In the genomic region with DNA sequence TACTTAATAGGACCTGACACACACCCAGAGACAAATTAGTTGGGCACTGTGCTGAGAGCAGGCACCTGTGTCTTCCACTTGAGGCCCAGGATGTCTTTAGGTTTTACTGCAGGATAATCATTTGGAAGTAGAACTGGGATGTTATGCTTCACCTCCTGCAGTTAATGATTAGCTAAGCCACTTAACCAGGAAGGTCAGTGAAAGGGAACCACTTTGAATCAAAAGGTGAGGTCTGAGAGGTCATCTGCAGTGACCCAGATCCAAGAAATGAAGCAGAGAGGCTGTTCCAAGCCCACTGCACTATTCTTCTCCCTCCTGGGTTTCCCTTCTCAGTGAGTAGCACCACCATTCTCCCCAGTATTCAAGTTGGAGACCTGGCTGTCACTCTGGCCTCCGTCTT, we compare ENCODE assay signal across 17 cellular contexts.
A peak's percentile ranks its signal among the peaks of the same experiment; 100 is the strongest.
DNase-seq lines count a peak whose midpoint lies in the region; ATAC-seq, FAIRE-seq and TF ChIP-seq lines count a peak whose summit lies in the region.
"Had no signal": no experiment of that assay in that cellular context is flagged by ENCODE, and none has a peak within 500 bp of the region (broad histone marks: within the 10 kb centered on the region; RNA-seq: fewer than 3 reads in every experiment).

No MANE protein-coding gene starts in this region.

- in situ Hi-C loops in HepG2 (cut with HindIII; ENCODE audit: extremely low pct_ligation_motif_present, low pct_unique_long_range_greater_than_20kb): no loop called here
- in situ Hi-C loops in brain microvascular endothelial cell (cut with HindIII; ENCODE audit: low pct_ligation_motif_present, low sequenced_read_pairs): no loop called here

- no peak for TF ChIP-seq RAD21 in HepG2 (CRISPR knock-in tag; IDR thresholded peaks at IDR 0.05)

- no peak overlapping the region for H3K4me3 Mint-ChIP-seq in MCF 10A (ENCODE audit: unreplicated experiment)
- H3K4me3 Mint-ChIP-seq: CD4-positive, alpha-beta T cell; H9 had no signal

- peaks cover 13% of the 10 kb centered on the region for H3K4me1 ChIP-seq in HepG2 (ENCODE audit: insufficient read depth, low read length)

- no peaks in the 10 kb centered on the region for H3K4me1 Mint-ChIP-seq in MCF 10A (ENCODE audit: insufficient read depth, unreplicated experiment)
- H3K4me1 Mint-ChIP-seq: H9 had no signal

- no peak for FAIRE-seq in HepG2 (lab: Jason Lieb, UNC)
- FAIRE-seq: D721Med, GM12891 had no signal

- H4K20me1 ChIP-seq in HepG2 (ENCODE audit: insufficient read depth, low read length): no peaks in the 10 kb centered on the region

- H3K4me3 ChIP-seq in epithelial cell of proximal tubule (ENCODE audit: low read depth, low read length) (no peak overlapping the region), HepG2 (replicated peaks in 1 of 3; ENCODE audit: insufficient read depth in 1 of 3, low read depth in 2 of 3, low read length in 3 of 3) (no peak overlapping the region), brain microvascular endothelial cell (ENCODE audit: low read depth, low read length) (no peak overlapping the region)
- H3K4me3 ChIP-seq: SJSA1 had no signal

- H2AFZ ChIP-seq in HepG2 (ENCODE audit: low read length): no peak overlapping the region

- no peaks in the 10 kb centered on the region for H3K36me3 ChIP-seq in HepG2 (replicated peaks in 1 of 2; ENCODE audit: control insufficient read depth in 1 of 2, insufficient read depth in 2 of 2, low read length in 2 of 2)
- no peaks in the 10 kb centered on the region for H3K36me3 ChIP-seq in brain microvascular endothelial cell (replicated peaks)
- H3K36me3 ChIP-seq: SJSA1 had no signal

- H3K36me3 Mint-ChIP-seq in MCF 10A (ENCODE audit: insufficient read depth, unreplicated experiment): no peaks in the 10 kb centered on the region

- intact Hi-C loops in HepG2 (cut with micrococcal nuclease; ENCODE audit: unreplicated experiment): loop anchor here (10.0 kb wide), 1 partner anchor 103 kb away; no protein-coding TSS in a partner anchor
- intact Hi-C loops in MCF 10A (cut with micrococcal nuclease): no loop called here

- no peak overlapping the region for H3K27ac Mint-ChIP-seq in MCF 10A (ENCODE audit: low read depth, unreplicated experiment)
- H3K27ac Mint-ChIP-seq: CD4-positive, alpha-beta T cell; H9 had no signal

- DNase-seq in HT-29 (ENCODE audit: low spot score): peak; percentile 7
- peak; percentile 63 for DNase-seq in epithelial cell of proximal tubule (ENCODE audit: low read depth)
- peak; percentile 26 for DNase-seq in HepG2 (ENCODE audit: low spot score)
- peak; percentile 93 for DNase-seq in renal cortical epithelial cell (ENCODE audit: low read depth)
- no peak for DNase-seq in brain microvascular endothelial cell
- no peak for DNase-seq in MCF 10A (ENCODE audit: unreplicated experiment)
- DNase-seq: CD4-positive, alpha-beta T cell; GF-D8; H9; NCI-H2029; NCI-H2171 treated with DMSO at 0.1 percent for 48 hours; NCI-H446 treated with DMSO at 0.1 percent for 48 hours; NCI-H748 treated with DMSO at 0.1 percent for 48 hours had no signal

- TF ChIP-seq CTCF in epithelial cell of proximal tubule (conservative IDR thresholded peaks at IDR 0.05; ENCODE audit: low read depth, low read length) (no peak), HepG2 (CRISPR knock-in tag; IDR thresholded peaks at IDR 0.05) (no peak), brain microvascular endothelial cell (IDR thresholded peaks at IDR 0.05; ENCODE audit: low read depth, low read length, missing control alignments) (no peak), MCF 10A (IDR thresholded peaks at IDR 0.05; ENCODE audit: unreplicated experiment) (no peak)

- H3K27me3 ChIP-seq in HepG2 (ENCODE audit: control insufficient read depth in 1 of 2, insufficient read depth in 2 of 2, low read length in 2 of 2) (no peaks in the 10 kb centered on the region; a peak in 1 of 5 replicates), brain microvascular endothelial cell (replicated peaks) (no peaks in the 10 kb centered on the region)
- H3K27me3 ChIP-seq: SJSA1 had no signal

- H3K27ac ChIP-seq in HepG2 (ENCODE audit: extremely low read length, insufficient read depth, low read length) (no peak overlapping the region), brain microvascular endothelial cell (no peak overlapping the region)
- H3K27ac ChIP-seq: SJSA1 had no signal

- TF ChIP-seq POLR2A in HepG2 (IDR thresholded peaks at IDR 0.05; ENCODE audit: insufficient read depth in 1 of 2, low read depth in 2 of 2, low read length in 2 of 2): no peak

- no peak for TF ChIP-seq EP300 in HepG2 (IDR thresholded peaks at IDR 0.05; ENCODE audit: low read depth in 2 of 2, low read length in 2 of 2)
- no peak for TF ChIP-seq EP300 in HepG2 (CRISPR knock-in tag; IDR thresholded peaks at IDR 0.05; ENCODE audit: borderline replicate concordance)

- H3K9me3 Mint-ChIP-seq in MCF 10A (ENCODE audit: unreplicated experiment): peaks cover 7% of the 10 kb centered on the region
- H3K9me3 Mint-ChIP-seq: H9 had no signal

- CTCF ChIA-PET in HepG2 (lab: Yijun Ruan, JAX; ENCODE audit: low intra/inter-chr PET ratio, low total read pairs): no interaction called here
- CTCF ChIA-PET in MCF 10A (lab: Yijun Ruan, JAX): interaction anchor here (0.7 kb wide), 1 partner anchor 267 kb away, joined by 3 read pairs; no protein-coding TSS in a partner anchor

- no peaks in the 10 kb centered on the region for H3K79me2 ChIP-seq in HepG2 (ENCODE audit: insufficient read depth, low read length)

- POLR2A ChIA-PET in HepG2 (lab: Yijun Ruan, JAX) (no interaction called here), MCF 10A (lab: Yijun Ruan, JAX) (no interaction called here)

- ATAC-seq in HepG2 (peak; percentile 82), GM21619 (IDR thresholded peaks at IDR 0.05; ENCODE audit: unreplicated experiment) (no peak)

- WGBS in HepG2 (ENCODE audit: low lambda C conversion rate): 7% methylated on average over 1 of the region's 1 CpG

- H3K9me3 ChIP-seq in HepG2 (ENCODE audit: low read length): no peaks in the 10 kb centered on the region
- H3K9me3 ChIP-seq: SJSA1 had no signal

- H3K4me2 ChIP-seq in HepG2 (ENCODE audit: low read depth, low read length): no peak overlapping the region; the same call in 1 of the 2 replicates

- BruUV-seq in HepG2 (replicated peaks; lab: Mats Ljungman, UMichigan): no TSS peak
- BruUV-seq in MCF 10A (replicated peaks; lab: Mats Ljungman, UMichigan): no TSS peak

- H3K27me3 Mint-ChIP-seq in MCF 10A (ENCODE audit: insufficient read depth, unreplicated experiment): no peaks in the 10 kb centered on the region
- H3K27me3 Mint-ChIP-seq: CD4-positive, alpha-beta T cell had no signal

- no peak overlapping the region for H3K9ac ChIP-seq in HepG2 (ENCODE audit: insufficient read depth, low read depth, low read length)

TF ChIP-seq in HepG2, 621 proteins besides CTCF, POLR2A, EP300 and RAD21:
- peak; percentile 49 for TF ChIP-seq RARA (CRISPR knock-in tag; IDR thresholded peaks at IDR 0.05)
- TF ChIP-seq GLI4 (CRISPR knock-in tag; IDR thresholded peaks at IDR 0.05; ENCODE audit: borderline replicate concordance): no peak
- TF ChIP-seq NR2F2 (IDR thresholded peaks at IDR 0.05; ENCODE audit: borderline replicate concordance, low read depth): 0 out of 2 replicates have a peak, but pooled peaks have one; percentile 22
- no peak for TF ChIP-seq HDAC2 (CRISPR knock-in tag; IDR thresholded peaks at IDR 0.05)
- no peak for TF ChIP-seq ATAD3A (CRISPR knock-in tag; IDR thresholded peaks at IDR 0.05)
- TF ChIP-seq, protein P1, sequence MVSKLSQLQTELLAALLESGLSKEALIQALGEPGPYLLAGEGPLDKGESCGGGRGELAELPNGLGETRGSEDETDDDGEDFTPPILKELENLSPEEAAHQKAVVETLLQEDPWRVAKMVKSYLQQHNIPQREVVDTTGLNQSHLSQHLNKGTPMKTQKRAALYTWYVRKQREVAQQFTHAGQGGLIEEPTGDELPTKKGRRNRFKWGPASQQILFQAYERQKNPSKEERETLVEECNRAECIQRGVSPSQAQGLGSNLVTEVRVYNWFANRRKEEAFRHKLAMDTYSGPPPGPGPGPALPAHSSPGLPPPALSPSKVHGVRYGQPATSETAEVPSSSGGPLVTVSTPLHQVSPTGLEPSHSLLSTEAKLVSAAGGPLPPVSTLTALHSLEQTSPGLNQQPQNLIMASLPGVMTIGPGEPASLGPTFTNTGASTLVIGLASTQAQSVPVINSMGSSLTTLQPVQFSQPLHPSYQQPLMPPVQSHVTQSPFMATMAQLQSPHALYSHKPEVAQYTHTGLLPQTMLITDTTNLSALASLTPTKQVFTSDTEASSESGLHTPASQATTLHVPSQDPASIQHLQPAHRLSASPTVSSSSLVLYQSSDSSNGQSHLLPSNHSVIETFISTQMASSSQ (IDR thresholded peaks at IDR 0.05; ENCODE audit: low read depth): peak; percentile 73
- TF ChIP-seq, protein P1 (CRISPR knock-in tag; IDR thresholded peaks at IDR 0.05; ENCODE audit: borderline replicate concordance): no peak
- TF ChIP-seq NR2F6 (IDR thresholded peaks at IDR 0.05): peak; percentile 47; the same call in 1 of the 2 replicates
- peak; percentile 19; the same call in 1 of the 2 replicates for TF ChIP-seq NR2F6 (CRISPR knock-in tag; IDR thresholded peaks at IDR 0.05)
- no peak for TF ChIP-seq RFX5 (IDR thresholded peaks at IDR 0.05; ENCODE audit: low read depth, low read length)

Comparison
In these comparisons a context has a peak if more than half of its experiments do, and no peak if none do; other contexts are left out.
1. DNase-seq: peak in HT-29 (single experiment), epithelial cell of proximal tubule (single experiment), HepG2 (single experiment) and renal cortical epithelial cell (single experiment); none in brain microvascular endothelial cell (single experiment) and MCF 10A (single experiment).